29 cellular contexts compared by ENCODE assay signal in the genomic region with DNA sequence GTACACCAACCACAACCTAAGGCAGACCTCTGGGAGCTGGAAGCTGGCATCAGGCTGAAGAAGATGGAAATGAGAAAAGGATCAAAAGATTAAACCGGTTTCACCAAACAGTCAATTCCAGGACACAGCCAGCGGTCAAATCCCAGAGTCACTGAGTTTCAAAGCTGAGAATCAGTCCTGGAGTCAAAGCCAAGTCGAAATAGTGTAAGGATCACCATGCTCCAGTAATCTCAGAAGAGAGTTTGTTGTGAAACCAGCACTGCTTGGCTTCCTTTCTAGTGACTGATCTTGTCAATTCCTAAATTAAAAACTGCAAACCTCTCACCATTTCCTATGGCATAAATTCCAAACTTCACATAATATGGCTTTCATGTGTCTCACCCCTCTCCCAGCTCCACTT.
"Had no signal": no experiment of that assay in that cellular context is flagged by ENCODE, and none has a peak within 500 bp of the region (broad histone marks: within the 10 kb centered on the region; RNA-seq: fewer than 3 reads in every experiment).

No MANE protein-coding gene starts in this region.

- H3K4me3 Mint-ChIP-seq: activated CD4-positive, alpha-beta T cell treated with anti-CD3 and anti-CD28 coated beads for 36 hours; activated naive CD8-positive, alpha-beta T cell; mesothelial cell of epicardium; neural progenitor cell; T-helper 2 cell treated with Interferon-gamma antibody and Interleukin-4, amounts not matched to agents 5 μg/mL and 100 μg/mL, for 36 hours had no signal

- H3K27ac ChIP-seq: adrenal gland, body of pancreas, cardiac muscle cell, coronary artery, esophagus muscularis mucosa, neural progenitor cell, parathyroid adenoma, psoas muscle, right atrium auricular region, spleen, upper lobe of left lung had no signal

- H3K79me2 ChIP-seq: parathyroid adenoma had no signal

- H3K9me3 ChIP-seq: adrenal gland, body of pancreas, esophagus muscularis mucosa, psoas muscle, upper lobe of left lung had no signal

- H3K9ac ChIP-seq: neural progenitor cell, parathyroid adenoma had no signal

- ATAC-seq: activated CD4-positive, alpha-beta T cell treated with anti-CD3 and anti-CD28 coated beads for 36 hours; body of pancreas; left colon; psoas muscle; stimulated activated naive CD8-positive, alpha-beta T cell treated with anti-CD3 and anti-CD28 coated beads, Interleukin-15, Interleukin-2, amounts not matched to agents 100 U/mL and 50 U/mL, for 24 hours had no signal

- H2AFZ ChIP-seq: neural progenitor cell, parathyroid adenoma had no signal

- H3K36me3 Mint-ChIP-seq: activated naive CD8-positive, alpha-beta T cell; naive B cell; neural progenitor cell had no signal

- H3K27ac Mint-ChIP-seq: activated CD4-positive, alpha-beta T cell treated with anti-CD3 and anti-CD28 coated beads for 36 hours; activated naive CD8-positive, alpha-beta T cell; mesothelial cell of epicardium; naive B cell; neural progenitor cell; T-helper 2 cell treated with Interferon-gamma antibody and Interleukin-4, amounts not matched to agents 5 μg/mL and 100 μg/mL, for 36 hours had no signal

- H3K36me3 ChIP-seq: adrenal gland, cardiac muscle cell, esophagus muscularis mucosa, neural progenitor cell, right atrium auricular region, spleen, upper lobe of left lung had no signal

- H3K4me1 ChIP-seq: adrenal gland, body of pancreas, parathyroid adenoma, psoas muscle, right atrium auricular region, spleen, upper lobe of left lung had no signal

- FAIRE-seq: frontal cortex, islet of Langerhans had no signal

- H3K27me3 ChIP-seq: adrenal gland, body of pancreas, cardiac muscle cell, esophagus muscularis mucosa, neural progenitor cell, right atrium auricular region, spleen, upper lobe of left lung had no signal

- DNase-seq: activated CD4-positive, alpha-beta T cell treated with anti-CD3 and anti-CD28 coated beads for 36 hours; activated CD4-positive, CD25-positive, alpha-beta regulatory T cell; activated effector memory CD4-positive, alpha-beta T cell treated with Interleukin-2 at 50 U/mL for 16 hours; activated naive CD4-positive, alpha-beta T cell treated with Interleukin-2 at 50 U/mL for 16 hours; adrenal gland; aorta; body of pancreas; glutamatergic neuron; left colon; naive B cell; occipital lobe; psoas muscle; spleen; stimulated activated CD4-positive, alpha-beta T cell treated with anti-CD3 and anti-CD28 coated beads, Interleukin-4, amount 100 ng/mL, for 1 hour; stimulated activated naive CD8-positive, alpha-beta T cell treated with anti-CD3 and anti-CD28 coated beads, Interleukin-15, Interleukin-2, amounts not matched to agents 100 U/mL and 50 U/mL, for 24 hours; substantia nigra; T-helper 1 cell; upper lobe of left lung had no signal

- H3K4me1 Mint-ChIP-seq: activated CD4-positive, alpha-beta T cell treated with anti-CD3 and anti-CD28 coated beads for 36 hours; naive B cell had no signal

- H3K9me3 Mint-ChIP-seq: T-helper 2 cell treated with Interferon-gamma antibody and Interleukin-4, amounts not matched to agents 5 μg/mL and 100 μg/mL, for 36 hours had no signal

- H3K4me2 ChIP-seq: neural progenitor cell had no signal

- H3K27me3 Mint-ChIP-seq: activated CD4-positive, alpha-beta T cell treated with anti-CD3 and anti-CD28 coated beads for 36 hours; naive B cell had no signal

- H3K4me3 ChIP-seq: adrenal gland, body of pancreas, cardiac muscle cell, coronary artery, esophagus muscularis mucosa, neural progenitor cell, psoas muscle, right atrium auricular region, spleen, upper lobe of left lung had no signal
